ENCODE assay signal across 11 cellular contexts in the genomic region with DNA sequence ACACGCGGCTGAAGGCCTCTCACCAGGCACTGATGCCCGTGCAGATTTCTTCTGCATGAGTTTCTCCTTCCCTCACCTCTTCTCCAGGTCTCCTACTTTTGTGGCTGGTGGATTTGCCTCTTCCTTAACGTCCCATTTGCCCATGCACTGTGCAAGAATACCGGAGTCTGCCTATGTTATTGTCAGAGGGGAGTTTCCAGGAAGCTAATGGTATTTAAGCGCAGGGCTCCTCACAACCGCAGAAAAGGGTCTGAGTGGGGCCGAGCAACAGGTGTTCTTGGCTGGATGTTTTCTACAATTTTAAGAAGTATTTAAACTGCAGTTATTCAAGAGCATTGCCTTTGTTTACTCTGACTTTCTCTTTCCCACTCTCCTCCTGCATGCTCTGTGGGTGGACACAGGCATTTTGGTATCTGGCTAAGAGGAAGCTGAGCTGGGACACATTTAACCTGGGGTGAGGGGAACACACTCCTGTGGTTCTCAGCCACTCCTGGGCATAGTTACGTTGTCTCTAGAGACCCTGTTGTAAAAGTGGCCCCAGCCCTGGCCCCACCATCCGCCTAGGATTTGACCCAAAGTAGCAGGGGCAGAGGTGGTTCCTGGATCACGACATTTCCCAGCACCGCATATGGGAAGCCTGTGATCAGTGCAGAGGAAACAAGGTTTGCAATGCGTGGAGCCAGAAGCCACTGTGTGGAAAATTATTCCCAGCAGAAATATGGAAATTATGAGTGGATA. TPM values are rescaled to one million over a fixed set of nuclear protein-coding genes. Genes with fewer than 3 reads are reported as not detected.
"Had no signal": no experiment of that assay in that cellular context is flagged by ENCODE, and none has a peak within 500 bp of the region (broad histone marks: within the 10 kb centered on the region; RNA-seq: fewer than 3 reads in every experiment).

No MANE protein-coding gene starts in this region.

- H2AFZ ChIP-seq: GM23248 had no signal

- DNase-seq: GM23248, H9, HCEC 1CT, HFFc6, IMR-90, KG1 had no signal

- H3K9ac ChIP-seq: GM23248 had no signal

- H3K4me3 ChIP-seq: GM23248, K562 had no signal

- H3K27ac ChIP-seq: GM23248, HL-60 had no signal

- ATAC-seq: HepG2, K562 had no signal

RNA-seq across cellular contexts. Expression of a gene that starts 34.4 kb away (rescaled TPM):
- total RNA-seq: GM23248, H1, H9, HepG2, HFFc6, HT1080, IMR-90, K562 had no signal
- polyA plus RNA-seq: GM23248, H1, HepG2, IMR-90, K562 had no signal
